Comparison of ENCODE assay signal across 7 cellular contexts in the genomic region with DNA sequence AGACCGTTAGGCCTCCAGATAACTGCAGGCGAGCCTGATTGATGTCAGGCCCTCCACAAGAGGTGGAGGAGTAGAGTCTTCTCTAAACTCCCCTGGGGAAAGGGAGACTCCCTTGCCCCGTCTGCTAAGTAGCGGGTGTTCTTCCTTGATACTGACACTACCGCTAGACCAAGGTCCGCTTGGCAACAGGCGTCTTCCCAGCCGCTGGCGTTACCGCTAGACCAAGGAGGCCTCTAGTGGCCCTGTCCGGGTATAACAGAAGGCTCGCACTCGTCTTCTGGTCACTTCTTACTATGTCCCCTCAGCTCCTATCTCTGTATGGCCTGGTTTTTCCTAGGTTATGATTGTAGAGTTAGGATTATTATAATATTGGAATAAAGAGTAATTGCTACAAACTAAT. TPM values are rescaled to one million over a fixed set of nuclear protein-coding genes. Genes with fewer than 3 reads are reported as not detected.
DNase-seq lines count a peak whose midpoint lies in the region; ATAC-seq, FAIRE-seq and TF ChIP-seq lines count a peak whose summit lies in the region.
"Not testable (repeated sequence)": the region's sequence is repeated elsewhere in the genome, so short reads cannot be mapped to it uniquely, and the experiment has no call there.
"Had no signal": no experiment of that assay in that cellular context is flagged by ENCODE, and none has a peak within 500 bp of the region (broad histone marks: within the 10 kb centered on the region; RNA-seq: fewer than 3 reads in every experiment).

No MANE protein-coding gene starts in this region.

- 44% methylated on average over 13 of the region's 13 CpGs for WGBS in K562 (ENCODE audit: insufficient coverage, low coverage, missing lambda C conversion rate)

- H3K79me2 ChIP-seq in K562 (ENCODE audit: control insufficient read depth, insufficient read depth, low read length): peaks cover 13% of the 10 kb centered on the region

- H3K4me2 ChIP-seq in K562 (ENCODE audit: insufficient read depth, low read length): not testable (repeated sequence)

- not testable (repeated sequence) for H4K20me1 ChIP-seq in K562 (replicated peaks; ENCODE audit: control insufficient read depth, insufficient read depth, low read length)

- TF ChIP-seq EP300 in K562 (IDR thresholded peaks at IDR 0.05; ENCODE audit: low read length): not testable (repeated sequence)

- in situ Hi-C loops in K562 (cut with MboI): loop anchor here (5.0 kb wide), 1 partner anchor 40 kb away; no protein-coding TSS in a partner anchor

- H3K9me3 ChIP-seq in SJCRH30 (replicated peaks); K562 (replicated peaks; ENCODE audit: control insufficient read depth, insufficient read depth, low read depth, low read length): not testable (repeated sequence)

- not testable (repeated sequence) for TF ChIP-seq POLR2A in K562 (conservative IDR thresholded peaks at IDR 0.05)

- peak; percentile 33 for DNase-seq in DMS 273 treated with DMSO at 0.1 percent for 48 hours (lab: John Stamatoyannopoulos, UW)
- peak; percentile 42 for DNase-seq in NAMALWA (ENCODE audit: low spot score)
- peak; percentile 11 to 29 for DNase-seq in SJCRH30
- peak in 1 of 4 experiments; percentile 62 for DNase-seq in K562 (ENCODE audit: extremely low read depth in 1 of 4, low spot score in 3 of 4)
- peak; percentile 29 for DNase-seq in left ventricle myocardium superior
- DNase-seq in retinal pigment epithelial cell (ENCODE audit: low read depth): not testable (repeated sequence)

- H3K9me1 ChIP-seq in K562 (ENCODE audit: control insufficient read depth, insufficient read depth, low read length): not testable (repeated sequence)

- H3K4me3 ChIP-seq in SJCRH30; K562; retinal pigment epithelial cell (ENCODE audit: low read length): not testable (repeated sequence)

- H3K9ac ChIP-seq in K562 (ENCODE audit: insufficient read depth in 1 of 2, low read depth in 2 of 2, low read length in 2 of 2): not testable (repeated sequence)

- BruUV-seq in K562 (replicated peaks; lab: Mats Ljungman, UMichigan): not testable (repeated sequence)

- peak overlapping the region; percentile 66; the same call in 1 of the 2 replicates for H2AFZ ChIP-seq in K562 (ENCODE audit: low read depth, low read length)

- not testable (repeated sequence) for H3K27me3 ChIP-seq in SJCRH30; K562 (ENCODE audit: control insufficient read depth in 2 of 2, insufficient read depth in 2 of 2, low read length in 2 of 2)

- not testable (repeated sequence) for H3K36me3 ChIP-seq in SJCRH30
- peaks cover 13% of the 10 kb centered on the region for H3K36me3 ChIP-seq in K562 (ENCODE audit: control insufficient read depth, insufficient read depth, low read length)

- CTCF ChIA-PET in K562 (lab: Yijun Ruan, JAX; ENCODE audit: low intra/inter-chr PET ratio): not testable (repeated sequence)

- FAIRE-seq in K562 (lab: Jason Lieb, UNC): peak; percentile 81

- ATAC-seq in K562, left ventricle myocardium superior: not testable (repeated sequence)

- peak in 1 of 2 experiments; percentile 47; a peak in 2 of 4 replicates for TF ChIP-seq RAD21 in K562 (CRISPR knock-in tag; conservative IDR thresholded peaks at IDR 0.05 in 1 of 2, IDR thresholded peaks at IDR 0.05 in 1 of 2)

- TF ChIP-seq CTCF in K562 (IDR thresholded peaks at IDR 0.05 in 2 of 3, conservative IDR thresholded peaks at IDR 0.05 in 1 of 3; ENCODE audit: insufficient read depth in 2 of 3, low read depth in 1 of 3, low read length in 3 of 3) (peak; percentile 46 to 57 (median 47); a peak in 5 of 6 replicates), retinal pigment epithelial cell (conservative IDR thresholded peaks at IDR 0.05; ENCODE audit: low read depth, low read length) (peak; percentile 34)

- POLR2A ChIA-PET in K562 (lab: Yijun Ruan, JAX): not testable (repeated sequence)

- intact Hi-C loops in K562 (cut with micrococcal nuclease); left ventricle myocardium superior (cut with micrococcal nuclease): not testable (repeated sequence)

- not testable (repeated sequence) for H3K4me1 ChIP-seq in SJCRH30; K562 (replicated peaks in 1 of 2; ENCODE audit: control insufficient read depth in 2 of 2, insufficient read depth in 2 of 2, low read length in 2 of 2)

- not testable (repeated sequence) for H3K27ac ChIP-seq in SJCRH30; K562 (ENCODE audit: extremely low read depth, low read depth, low read length)

RNA-seq across cellular contexts. Expression of a gene that starts 2.4 kb away (rescaled TPM):
- total RNA-seq in SJCRH30 (2014; rRNA removed; shearing (Covaris generic)): 12.5 and 13.4 TPM in 2 replicates
- total RNA-seq in K562 (2011; cell fraction: chromatin; rRNA removed; ENCODE audit: low replicate concordance): 18.2 and 26.5 TPM in 2 replicates
- total RNA-seq in K562 (2011; cell fraction: nucleolus; rRNA removed): 11.3 and 15.8 TPM in 2 replicates
- 13.1 and 14.7 TPM in 2 replicates for total RNA-seq in K562 (2011; cell fraction: nucleoplasm; rRNA removed)
- total RNA-seq in K562 (2014; rRNA removed) (5.1 and 5.7 TPM in 2 replicates), K562 (2014; rRNA removed; fragmentation: Illumina TruSeq; extraction: Trizol) (5.6 and 7.1 TPM in 2 replicates), K562 (2015; rRNA removed; fragmentation: Illumina TruSeq; extraction: Trizol) (6.6 and 6.7 TPM in 2 replicates), K562 (2021) (5.4 TPM in 2 replicates), left ventricle myocardium superior (3.2 TPM)
- polyA plus RNA-seq in K562 (2011; rRNA removed) (3.5 and 4.0 TPM in 2 replicates), K562 (2014; fragmentation: Illumina TruSeq; extraction: Trizol) (2.6 and 3.0 TPM in 2 replicates), K562 (2014; fragmentation: Nextera tagmentation; extraction: Ambion mirVana) (1 to 10 TPM; 3.8 to 4.4 TPM), K562 (2014; rRNA removed) (2.2 and 2.8 TPM in 2 replicates)
- polyA plus RNA-seq in K562 (2011; cell fraction: cytosol; rRNA removed): 1.5 and 1.8 TPM in 2 replicates
- polyA plus RNA-seq in K562 (2011; cell fraction: nucleus; rRNA removed): 3.9 and 4.8 TPM in 2 replicates
- 1.7 and 1.9 TPM in 2 replicates for polyA plus RNA-seq in K562 (2012)
- 14.2 and 15.5 TPM in 2 replicates for polyA minus RNA-seq in K562 (2011; rRNA and poly(A)+ RNA removed)
- 3.4 and 5.3 TPM in 2 replicates for polyA minus RNA-seq in K562 (2011; cell fraction: cytosol; rRNA and poly(A)+ RNA removed)
- polyA minus RNA-seq in K562 (2011; cell fraction: nucleus; rRNA and poly(A)+ RNA removed): 7.3 and 10.6 TPM in 2 replicates

RNA-seq across cellular contexts. Expression of a gene that starts 8.6 kb away (rescaled TPM):
- not detected in 2 replicates for total RNA-seq in SJCRH30 (2014; rRNA removed; shearing (Covaris generic))
- not detected in 2 replicates for total RNA-seq in K562 (2011; cell fraction: chromatin; rRNA removed; ENCODE audit: low replicate concordance)
- total RNA-seq in K562 (2011; cell fraction: nucleolus; rRNA removed): not detected in 2 replicates
- not detected in 2 replicates for total RNA-seq in K562 (2011; cell fraction: nucleoplasm; rRNA removed)
- total RNA-seq in K562 (2014; rRNA removed): not detected in 2 replicates
- total RNA-seq in K562 (2014; rRNA removed; fragmentation: Illumina TruSeq; extraction: Trizol): not detected in 2 replicates
- total RNA-seq in K562 (2015; rRNA removed; fragmentation: Illumina TruSeq; extraction: Trizol): not detected in 2 replicates
- not detected in 2 replicates for total RNA-seq in K562 (2021)
- not detected in 2 replicates for polyA plus RNA-seq in K562 (2011; rRNA removed)
- not detected in 2 replicates for polyA plus RNA-seq in K562 (2011; cell fraction: cytosol; rRNA removed)
- polyA plus RNA-seq in K562 (2011; cell fraction: nucleus; rRNA removed): not detected in 2 replicates
- polyA plus RNA-seq in K562 (2012): not detected in 2 replicates
- polyA plus RNA-seq in K562 (2014; fragmentation: Illumina TruSeq; extraction: Trizol): not detected in 2 replicates
- not detected for polyA plus RNA-seq in K562 (2014; fragmentation: Nextera tagmentation; extraction: Ambion mirVana)
- not detected in 2 replicates for polyA plus RNA-seq in K562 (2014; rRNA removed)
- polyA minus RNA-seq in K562 (2011; rRNA and poly(A)+ RNA removed): not detected in 2 replicates
- polyA minus RNA-seq in K562 (2011; cell fraction: cytosol; rRNA and poly(A)+ RNA removed): not detected in 2 replicates
- not detected in 2 replicates for polyA minus RNA-seq in K562 (2011; cell fraction: nucleus; rRNA and poly(A)+ RNA removed)
- total RNA-seq in left ventricle myocardium superior: not detected
- total RNA-seq: activated T-helper 1 cell treated with anti-CD3 and anti-CD28 coated beads, Interleukin-12 subunit alpha, Interleukin-12 subunit beta, Interleukin-2, Interleukin-4 antibody, amounts not matched to agents 30 ng/mL and 10 ng/mL and 1 ng/mL, durations not matched to agents 14 hours and 24 hours and 36 hours had no signal

RNA-seq across cellular contexts. Expression of a gene that starts 18.0 kb away (rescaled TPM):
- total RNA-seq in SJCRH30 (2014; rRNA removed; shearing (Covaris generic)): not detected in 2 replicates
- total RNA-seq in K562 (2011; cell fraction: chromatin; rRNA removed; ENCODE audit: low replicate concordance): not detected in 2 replicates
- total RNA-seq in K562 (2011; cell fraction: nucleolus; rRNA removed): not detected in 2 replicates
- not detected in 2 replicates for total RNA-seq in K562 (2011; cell fraction: nucleoplasm; rRNA removed)
- not detected in 2 replicates for total RNA-seq in K562 (2014; rRNA removed)
- not detected in 2 replicates for total RNA-seq in K562 (2014; rRNA removed; fragmentation: Illumina TruSeq; extraction: Trizol)
- total RNA-seq in K562 (2015; rRNA removed; fragmentation: Illumina TruSeq; extraction: Trizol): not detected in 2 replicates
- not detected in 2 replicates for total RNA-seq in K562 (2021)
- polyA plus RNA-seq in K562 (2011; rRNA removed): not detected in 2 replicates
- not detected in 2 replicates for polyA plus RNA-seq in K562 (2011; cell fraction: cytosol; rRNA removed)
- polyA plus RNA-seq in K562 (2011; cell fraction: nucleus; rRNA removed): not detected in 2 replicates
- not detected in 2 replicates for polyA plus RNA-seq in K562 (2012)
- polyA plus RNA-seq in K562 (2014; fragmentation: Illumina TruSeq; extraction: Trizol): not detected in 2 replicates
- not detected for polyA plus RNA-seq in K562 (2014; fragmentation: Nextera tagmentation; extraction: Ambion mirVana)
- not detected in 2 replicates for polyA plus RNA-seq in K562 (2014; rRNA removed)
- not detected in 2 replicates for polyA minus RNA-seq in K562 (2011; rRNA and poly(A)+ RNA removed)
- not detected in 2 replicates for polyA minus RNA-seq in K562 (2011; cell fraction: cytosol; rRNA and poly(A)+ RNA removed)
- not detected in 2 replicates for polyA minus RNA-seq in K562 (2011; cell fraction: nucleus; rRNA and poly(A)+ RNA removed)
- not detected for total RNA-seq in left ventricle myocardium superior
- total RNA-seq: activated T-helper 1 cell treated with anti-CD3 and anti-CD28 coated beads, Interleukin-12 subunit alpha, Interleukin-12 subunit beta, Interleukin-2, Interleukin-4 antibody, amounts not matched to agents 30 ng/mL and 10 ng/mL and 1 ng/mL, durations not matched to agents 14 hours and 24 hours and 36 hours had no signal

RNA-seq across cellular contexts. Expression of a gene that starts 27.1 kb away (rescaled TPM):
- total RNA-seq in SJCRH30 (2014; rRNA removed; shearing (Covaris generic)): not detected in 2 replicates
- not detected in 2 replicates for total RNA-seq in K562 (2011; cell fraction: chromatin; rRNA removed; ENCODE audit: low replicate concordance)
- total RNA-seq in K562 (2011; cell fraction: nucleolus; rRNA removed): not detected in 2 replicates
- total RNA-seq in K562 (2011; cell fraction: nucleoplasm; rRNA removed): not detected in 2 replicates
- not detected in 2 replicates for total RNA-seq in K562 (2014; rRNA removed)
- total RNA-seq in K562 (2014; rRNA removed; fragmentation: Illumina TruSeq; extraction: Trizol): not detected in 2 replicates
- not detected in 2 replicates for total RNA-seq in K562 (2015; rRNA removed; fragmentation: Illumina TruSeq; extraction: Trizol)
- not detected in 2 replicates for total RNA-seq in K562 (2021)
- polyA plus RNA-seq in K562 (2011; rRNA removed): not detected in 2 replicates
- polyA plus RNA-seq in K562 (2011; cell fraction: cytosol; rRNA removed): not detected in 2 replicates
- not detected in 2 replicates for polyA plus RNA-seq in K562 (2011; cell fraction: nucleus; rRNA removed)
- not detected in 2 replicates for polyA plus RNA-seq in K562 (2012)
- not detected in 2 replicates for polyA plus RNA-seq in K562 (2014; fragmentation: Illumina TruSeq; extraction: Trizol)
- not detected for polyA plus RNA-seq in K562 (2014; fragmentation: Nextera tagmentation; extraction: Ambion mirVana)
- polyA plus RNA-seq in K562 (2014; rRNA removed): not detected in 2 replicates
- polyA minus RNA-seq in K562 (2011; rRNA and poly(A)+ RNA removed): not detected in 2 replicates
- not detected in 2 replicates for polyA minus RNA-seq in K562 (2011; cell fraction: cytosol; rRNA and poly(A)+ RNA removed)
- polyA minus RNA-seq in K562 (2011; cell fraction: nucleus; rRNA and poly(A)+ RNA removed): not detected in 2 replicates
- total RNA-seq in left ventricle myocardium superior: not detected
- total RNA-seq: activated T-helper 1 cell treated with anti-CD3 and anti-CD28 coated beads, Interleukin-12 subunit alpha, Interleukin-12 subunit beta, Interleukin-2, Interleukin-4 antibody, amounts not matched to agents 30 ng/mL and 10 ng/mL and 1 ng/mL, durations not matched to agents 14 hours and 24 hours and 36 hours had no signal

RNA-seq across cellular contexts. Expression of a gene that starts 36.7 kb away (rescaled TPM):
- total RNA-seq in SJCRH30 (2014; rRNA removed; shearing (Covaris generic)): not detected in 2 replicates
- total RNA-seq in K562 (2011; cell fraction: chromatin; rRNA removed; ENCODE audit: low replicate concordance): not detected in 2 replicates
- not detected in 2 replicates for total RNA-seq in K562 (2011; cell fraction: nucleolus; rRNA removed)
- not detected in 2 replicates for total RNA-seq in K562 (2011; cell fraction: nucleoplasm; rRNA removed)
- total RNA-seq in K562 (2014; rRNA removed): not detected in 2 replicates
- total RNA-seq in K562 (2014; rRNA removed; fragmentation: Illumina TruSeq; extraction: Trizol): not detected in 2 replicates
- not detected in 2 replicates for total RNA-seq in K562 (2015; rRNA removed; fragmentation: Illumina TruSeq; extraction: Trizol)
- not detected in 2 replicates for total RNA-seq in K562 (2021)
- not detected in 2 replicates for polyA plus RNA-seq in K562 (2011; rRNA removed)
- polyA plus RNA-seq in K562 (2011; cell fraction: cytosol; rRNA removed): not detected in 2 replicates
- polyA plus RNA-seq in K562 (2011; cell fraction: nucleus; rRNA removed): not detected in 2 replicates
- not detected in 2 replicates for polyA plus RNA-seq in K562 (2012)
- polyA plus RNA-seq in K562 (2014; fragmentation: Illumina TruSeq; extraction: Trizol): not detected in 2 replicates
- not detected for polyA plus RNA-seq in K562 (2014; fragmentation: Nextera tagmentation; extraction: Ambion mirVana)
- polyA plus RNA-seq in K562 (2014; rRNA removed): not detected in 2 replicates
- not detected in 2 replicates for polyA minus RNA-seq in K562 (2011; rRNA and poly(A)+ RNA removed)
- polyA minus RNA-seq in K562 (2011; cell fraction: cytosol; rRNA and poly(A)+ RNA removed): not detected in 2 replicates
- polyA minus RNA-seq in K562 (2011; cell fraction: nucleus; rRNA and poly(A)+ RNA removed): not detected in 2 replicates
- not detected for total RNA-seq in left ventricle myocardium superior
- total RNA-seq: activated T-helper 1 cell treated with anti-CD3 and anti-CD28 coated beads, Interleukin-12 subunit alpha, Interleukin-12 subunit beta, Interleukin-2, Interleukin-4 antibody, amounts not matched to agents 30 ng/mL and 10 ng/mL and 1 ng/mL, durations not matched to agents 14 hours and 24 hours and 36 hours had no signal
